34 cellular contexts compared by ENCODE assay signal in the genomic region with DNA sequence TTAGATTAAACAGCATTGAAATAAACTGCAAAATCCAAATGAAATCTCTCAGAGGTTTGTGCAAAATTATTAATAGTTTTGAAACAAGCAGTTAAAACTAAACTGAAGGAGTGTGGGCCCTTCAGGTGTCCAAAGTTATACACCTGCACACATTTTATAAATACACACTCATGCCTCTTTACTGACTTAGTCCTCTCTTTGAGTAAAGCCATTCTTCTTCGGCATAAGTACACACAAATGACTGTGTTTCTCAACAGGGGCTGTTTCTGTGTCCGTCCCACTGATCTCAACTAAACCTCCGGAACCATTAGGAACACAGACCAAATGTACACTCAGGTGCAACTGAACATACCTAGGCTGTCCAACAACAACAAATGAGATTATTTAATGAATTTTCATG. TPM values are rescaled to one million over a fixed set of nuclear protein-coding genes. Genes with fewer than 3 reads are reported as not detected.
"Had no signal": no experiment of that assay in that cellular context is flagged by ENCODE, and none has a peak within 500 bp of the region (broad histone marks: within the 10 kb centered on the region; RNA-seq: fewer than 3 reads in every experiment).

No MANE protein-coding gene starts in this region.

- ATAC-seq: activated naive CD4-positive, alpha-beta T cell treated with anti-CD3 and anti-CD28 coated beads, Interleukin-2, amount 50 U/mL, for 72 hours; activated naive CD8-positive, alpha-beta T cell treated with anti-CD3 and anti-CD28 coated beads, Interleukin-2, amount 50 U/mL, for 24 hours; activated T-cell treated with anti-CD3 and anti-CD28 coated beads, Interleukin-2, amount 50 U/mL, for 4 hours; activated T-cell treated with anti-CD3 and anti-CD28 coated beads, Interleukin-2, amount 50 U/mL, for 72 hours; activated T-helper 17 cell treated with anti-CD3 and anti-CD28 coated beads, Interleukin-2, amount 50 U/mL, for 72 hours; body of pancreas had no signal

- H3K27ac ChIP-seq: adrenal gland, body of pancreas, brain microvascular endothelial cell, breast epithelium, cardiac muscle cell had no signal

- H3K4me3 ChIP-seq: adrenal gland, ascending aorta, body of pancreas, breast epithelium, cardiac muscle cell had no signal

- H3K36me3 ChIP-seq: adrenal gland, ascending aorta, brain microvascular endothelial cell, breast epithelium, cardiac muscle cell had no signal

- H3K9me3 ChIP-seq: adrenal gland, ascending aorta, body of pancreas, breast epithelium had no signal

- DNase-seq: activated effector memory CD4-positive, alpha-beta T cell treated with anti-CD3 and anti-CD28 coated beads, Interleukin-2, amount 50 U/mL, for 16 hours; activated effector memory CD4-positive, alpha-beta T cell treated with Interleukin-2 at 50 U/mL for 16 hours; activated gamma-delta T cell; activated gamma-delta T cell treated with Interleukin-2 at 50 U/mL for 16 hours; activated naive CD4-positive, alpha-beta T cell; activated naive CD4-positive, alpha-beta T cell treated with anti-CD3 and anti-CD28 coated beads for 36 hours; activated naive CD4-positive, alpha-beta T cell treated with anti-CD3 and anti-CD28 coated beads, Interleukin-2, amount 10 ng/mL, durations not matched to agents 7 days and 5 days; activated naive CD4-positive, alpha-beta T cell treated with anti-CD3 and anti-CD28 coated beads, Interleukin-2, amount 50 U/mL, for 16 hours; activated naive CD4-positive, alpha-beta T cell treated with Interleukin-2 at 50 U/mL for 16 hours; activated naive CD8-positive, alpha-beta T cell treated with anti-CD3 and anti-CD28 coated beads for 36 hours; activated naive CD8-positive, alpha-beta T cell treated with anti-CD3 and anti-CD28 coated beads, Interleukin-2, amount 10 ng/mL, durations not matched to agents 7 days and 5 days; activated naive CD8-positive, alpha-beta T cell treated with anti-CD3 and anti-CD28 coated beads, Interleukin-2, amount 50 U/mL, for 24 hours; activated T-cell treated with anti-CD3 and anti-CD28 coated beads, Interleukin-2, amount 50 U/mL, for 1 hour; activated T-cell treated with anti-CD3 and anti-CD28 coated beads, Interleukin-2, amount 50 U/mL, for 24 hours; activated T-cell treated with anti-CD3 and anti-CD28 coated beads, Interleukin-2, amount 50 U/mL, for 4 hours; activated T-cell treated with anti-CD3 and anti-CD28 coated beads, Interleukin-2, amount 50 U/mL, for 48 hours; activated T-cell treated with anti-CD3 and anti-CD28 coated beads, Interleukin-2, amount 50 U/mL, for 72 hours; adrenal gland; amniotic stem cell; amygdala; anterior cingulate cortex; aorta; body of pancreas; brain microvascular endothelial cell; caudate nucleus; central memory CD4-positive, alpha-beta T cell; cerebellar nuclear complex had no signal

- H3K4me1 ChIP-seq: adrenal gland, breast epithelium had no signal

- H3K27me3 ChIP-seq: ascending aorta, body of pancreas, brain microvascular endothelial cell, cardiac muscle cell had no signal

RNA-seq across cellular contexts. Expression of a gene that starts 18.8 kb away (rescaled TPM):
- total RNA-seq: activated naive CD4-positive, alpha-beta T cell treated with anti-CD3 and anti-CD28 coated beads for 36 hours; activated naive CD4-positive, alpha-beta T cell treated with anti-CD3 and anti-CD28 coated beads, Interleukin-2, amount 50 U/mL, for 72 hours; activated naive CD8-positive, alpha-beta T cell treated with anti-CD3 and anti-CD28 coated beads for 36 hours; activated naive CD8-positive, alpha-beta T cell treated with anti-CD3 and anti-CD28 coated beads, Interleukin-2, amount 10 ng/mL, durations not matched to agents 7 days and 5 days; activated T-cell treated with anti-CD3 and anti-CD28 coated beads, Interleukin-2, amount 50 U/mL, for 72 hours; activated T-helper 1 cell treated with anti-CD3 and anti-CD28 coated beads, Interleukin-12 subunit alpha, Interleukin-12 subunit beta, Interleukin-2, Interleukin-4 antibody, amounts not matched to agents 30 ng/mL and 10 ng/mL and 1 ng/mL, durations not matched to agents 14 hours and 24 hours and 36 hours; activated T-helper 17 cell treated with anti-CD3 and anti-CD28 coated beads, Interleukin-2, amount 50 U/mL, for 72 hours; activated T-helper 2 cell treated with anti-CD3 and anti-CD28 coated beads, Interferon-gamma antibody, Interleukin-2, Interleukin-4, amounts not matched to agents 10 μg/mL and 5 μg/mL and 100 μg/mL, durations not matched to agents 14 hours and 24 hours and 36 hours had no signal
